In the genomic region with DNA sequence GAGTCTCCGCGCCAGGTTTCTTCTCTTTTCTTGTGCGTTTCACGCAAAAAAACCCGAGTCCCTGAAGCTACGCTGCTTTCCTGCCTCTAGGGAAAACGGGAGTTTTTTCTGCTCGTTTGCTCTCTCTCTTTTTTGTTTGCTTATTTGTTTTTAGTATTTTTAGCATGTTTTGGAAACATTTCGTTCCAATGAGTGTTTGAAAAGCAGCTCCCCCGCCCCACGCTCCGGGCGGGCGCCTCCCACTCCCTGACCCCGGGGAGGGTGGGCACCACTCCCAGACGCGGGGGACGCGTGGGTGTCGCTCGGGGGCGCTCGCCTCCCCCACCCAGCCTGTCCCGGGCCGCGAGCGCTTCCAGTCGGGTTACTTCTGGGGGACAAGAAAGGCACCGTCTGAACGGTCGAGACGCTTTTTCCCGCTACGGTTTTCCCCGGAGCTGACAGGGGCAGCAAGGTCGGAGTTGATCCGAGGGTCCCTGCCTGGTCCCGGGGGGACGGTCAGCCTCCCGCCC, we compare ENCODE assay signal across 8 cellular contexts. TPM values are rescaled to one million over a fixed set of nuclear protein-coding genes. Genes with fewer than 3 reads are reported as not detected.
DNase-seq lines count a peak whose midpoint lies in the region; ATAC-seq and TF ChIP-seq lines count a peak whose summit lies in the region.

No MANE protein-coding gene starts in this region.

- CTCF ChIA-PET in CD4-positive, alpha-beta memory T cell (lab: Charles Lee; ENCODE audit: partially characterized antibody), result no interaction called here

- intact Hi-C loops in CD4-positive, alpha-beta memory T cell (cut with micrococcal nuclease), result no loop called here
- intact Hi-C loops in aorta (cut with DNase I), result loop anchor here in 1 of 2 donors (5.0 kb wide), 1 partner anchor 34 kb away; no protein-coding TSS in a partner anchor

- H3K4me3 ChIP-seq in CD4-positive, alpha-beta memory T cell (ENCODE audit: low read length in 2 of 2), result peak overlapping the region in 1 of 2 donors; percentile 52
- H3K4me3 ChIP-seq in mucosa of rectum (ENCODE audit: low read length in 2 of 2), result peak overlapping the region; percentile 49 to 52
- peak overlapping the region; percentile 32 to 89 for H3K4me3 ChIP-seq in aorta (ENCODE audit: low read length in 2 of 2)

- peak overlapping the region in 1 of 2 donors; percentile 37 for H3K9ac ChIP-seq in mucosa of rectum (ENCODE audit: low read depth in 1 of 2, low read length in 2 of 2)

- peaks cover 22% of the 10 kb centered on the region for H3K4me1 ChIP-seq in CD4-positive, alpha-beta memory T cell (ENCODE audit: insufficient read depth, low read length)
- H3K4me1 ChIP-seq in mucosa of rectum (ENCODE audit: control insufficient read depth in 2 of 2, insufficient read depth in 2 of 2, low read length in 2 of 2), result no peaks in the 10 kb centered on the region
- peaks cover 0 to 2% of the 10 kb centered on the region in 2 donors for H3K4me1 ChIP-seq in aorta (ENCODE audit: control insufficient read depth in 1 of 2, insufficient read depth in 2 of 2, low read length in 2 of 2)

- no peak for TF ChIP-seq CTCF in endothelial cell (IDR thresholded peaks at IDR 0.05; ENCODE audit: unreplicated experiment)

- WGBS in aorta, 2 donors, result 0% methylated on average over 39 to 40 of the region's 40 CpGs

- peak; percentile 86 for ATAC-seq in aorta (ENCODE audit: low FRiP score)
- no peak for ATAC-seq in GM21528 (IDR thresholded peaks at IDR 0.05; ENCODE audit: low FRiP score, unreplicated experiment)

- peaks cover 0 to 4% (median 0%) of the 10 kb centered on the region in 8 donors for H3K9me3 Mint-ChIP-seq in CD4-positive, alpha-beta memory T cell
- H3K9me3 Mint-ChIP-seq in endothelial cell (ENCODE audit: unreplicated experiment), result no peaks in the 10 kb centered on the region

- peak in 1 of 5 donors; percentile 8 for DNase-seq in CD4-positive, alpha-beta memory T cell
- peak; percentile 31 for DNase-seq in NCI-H69 (lab: John Stamatoyannopoulos, UW)
- DNase-seq in endothelial cell (ENCODE audit: low spot score), result no peak
- DNase-seq in aorta, result peak; percentile 78 to 92
- no peak for DNase-seq in DMS153 treated with DMSO at 0.1 percent for 48 hours (lab: John Stamatoyannopoulos, UW; ENCODE audit: unreplicated experiment)
- DNase-seq in kidney glomerular epithelial cell (lab: John Stamatoyannopoulos, UW), result no peak

- peaks cover 2 to 18% (median 8%) of the 10 kb centered on the region in 4 donors for H3K4me1 Mint-ChIP-seq in CD4-positive, alpha-beta memory T cell
- no peaks in the 10 kb centered on the region for H3K4me1 Mint-ChIP-seq in endothelial cell (ENCODE audit: unreplicated experiment)

- no peaks in the 10 kb centered on the region for H3K36me3 ChIP-seq in CD4-positive, alpha-beta memory T cell (ENCODE audit: insufficient read depth, low read length)
- H3K36me3 ChIP-seq in mucosa of rectum (ENCODE audit: control insufficient read depth in 2 of 2, insufficient read depth in 2 of 2, low read length in 2 of 2) (no peaks in the 10 kb centered on the region), aorta (ENCODE audit: control insufficient read depth in 1 of 2, insufficient read depth in 2 of 2, low read length in 1 of 2) (no peaks in the 10 kb centered on the region)

- POLR2A ChIA-PET in CD4-positive, alpha-beta memory T cell (lab: Charles Lee; ENCODE audit: partially characterized antibody), result no interaction called here

- H3K27ac ChIP-seq in CD4-positive, alpha-beta memory T cell (ENCODE audit: low read depth, low read length), result no peak overlapping the region
- H3K27ac ChIP-seq in mucosa of rectum (ENCODE audit: low read depth in 2 of 2, low read length in 2 of 2), result peak overlapping the region; percentile 43 to 55
- H3K27ac ChIP-seq in aorta (ENCODE audit: low read depth in 1 of 2, low read length in 2 of 2), result peak overlapping the region; percentile 91

- H3K4me3 Mint-ChIP-seq in CD4-positive, alpha-beta memory T cell, result peak overlapping the region; percentile 27 to 66 (median 60)
- H3K4me3 Mint-ChIP-seq in endothelial cell (ENCODE audit: unreplicated experiment), result peak overlapping the region; percentile 59

- peaks cover 24 to 29% of the 10 kb centered on the region in 2 donors for H3K27me3 Mint-ChIP-seq in CD4-positive, alpha-beta memory T cell
- H3K27me3 Mint-ChIP-seq in endothelial cell (ENCODE audit: unreplicated experiment), result peaks cover 6% of the 10 kb centered on the region

- H3K27ac Mint-ChIP-seq in CD4-positive, alpha-beta memory T cell, result no peak overlapping the region
- H3K27ac Mint-ChIP-seq in endothelial cell (ENCODE audit: unreplicated experiment), result no peak overlapping the region

- no peaks in the 10 kb centered on the region for H3K9me3 ChIP-seq in CD4-positive, alpha-beta memory T cell (ENCODE audit: control insufficient read depth in 1 of 2, low read length in 2 of 2)
- H3K9me3 ChIP-seq in mucosa of rectum (ENCODE audit: control insufficient read depth in 2 of 2, low read length in 2 of 2) (peaks cover 0 to 3% of the 10 kb centered on the region in 2 donors), aorta (ENCODE audit: control insufficient read depth, low read length) (no peaks in the 10 kb centered on the region)

- H3K36me3 Mint-ChIP-seq in CD4-positive, alpha-beta memory T cell, result no peaks in the 10 kb centered on the region
- no peaks in the 10 kb centered on the region for H3K36me3 Mint-ChIP-seq in endothelial cell (ENCODE audit: low read depth, unreplicated experiment)

- H3K27me3 ChIP-seq in CD4-positive, alpha-beta memory T cell (ENCODE audit: insufficient read depth, low read length), result peaks cover 12% of the 10 kb centered on the region
- H3K27me3 ChIP-seq in mucosa of rectum (ENCODE audit: control insufficient read depth in 2 of 2, insufficient read depth in 2 of 2, low read length in 2 of 2) (peaks cover 20 to 25% of the 10 kb centered on the region in 2 donors), aorta (ENCODE audit: control insufficient read depth in 1 of 2, insufficient read depth in 2 of 2, low read length in 1 of 2) (no peaks in the 10 kb centered on the region)

RNA-seq across cellular contexts. Expression of a gene that starts 0.4 kb away (rescaled TPM):
- total RNA-seq in CD4-positive, alpha-beta memory T cell, result 1 to 10 TPM; 1.4 to 1.5 TPM
- 1 to 10 TPM; 1.4 to 3.6 TPM for polyA plus RNA-seq in CD4-positive, alpha-beta memory T cell
- 1.6 TPM for total RNA-seq in endothelial cell (ENCODE audit: unreplicated experiment)
- 100 to 1,000 TPM in 1 of 2 donors, 10 to 100 TPM in 1; 85.8 to 236 TPM for total RNA-seq in aorta
- polyA plus RNA-seq in aorta, result 100 to 1,000 TPM; 135 to 146 TPM

Comparison
In these comparisons a context has a peak if more than half of its experiments do, and no peak if none do; other contexts are left out.
1. DNase-seq: peak in NCI-H69 (single experiment) and aorta (2 of 2); none in endothelial cell (single experiment), DMS153 treated with DMSO at 0.1 percent for 48 hours (single experiment) and kidney glomerular epithelial cell (single experiment).
2. RNA of a gene that starts 0.4 kb away (total RNA-seq): 85.8 to 236 TPM in aorta; 1.6 TPM in endothelial cell (single experiment) and 1.4 to 1.5 TPM in CD4-positive, alpha-beta memory T cell; every median in the first group is over 10 times any median in the second.